In genomic region chr5:157748740-157749461, GRCh38 we compare ENCODE assay signal across 1 cellular context.
TF ChIP-seq lines count a peak whose summit lies in the region.

No MANE protein-coding gene starts in this region.

TF ChIP-seq in SK-N-SH, 30 proteins besides CTCF, POLR2A, EP300 and RAD21 (continued from another document):
- TF ChIP-seq PBX3 (IDR thresholded peaks at IDR 0.05), result no peak
